ENCODE assay signal across 29 cellular contexts in the genomic region with DNA sequence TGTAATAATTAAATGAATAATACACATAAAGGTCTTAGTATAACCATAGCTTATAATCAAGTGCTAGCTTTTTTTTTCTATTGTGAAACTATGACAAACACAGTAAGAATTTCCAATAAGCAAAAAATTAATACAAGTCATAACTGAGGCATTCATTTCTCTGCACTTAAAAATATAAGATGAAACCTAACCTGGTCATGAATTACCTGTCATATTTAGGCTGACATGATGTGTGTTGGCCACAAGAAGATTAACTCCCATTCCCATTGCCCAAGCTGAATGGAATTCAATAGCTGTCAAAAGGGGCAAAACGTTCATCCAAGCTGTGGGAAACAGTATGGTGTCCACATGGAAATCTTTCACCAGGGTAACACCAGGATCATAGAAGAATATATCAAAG. TPM values are rescaled to one million over a fixed set of nuclear protein-coding genes. Genes with fewer than 3 reads are reported as not detected.
A peak's percentile ranks its signal among the peaks of the same experiment; 100 is the strongest.
DNase-seq lines count a peak whose midpoint lies in the region; ATAC-seq, FAIRE-seq and TF ChIP-seq lines count a peak whose summit lies in the region.
"Had no signal": no experiment of that assay in that cellular context is flagged by ENCODE, and none has a peak within 500 bp of the region (broad histone marks: within the 10 kb centered on the region; RNA-seq: fewer than 3 reads in every experiment).

No MANE protein-coding gene starts in this region.

- peaks cover 5% of the 10 kb centered on the region; the same call in 1 of the 2 replicates for H3K4me1 ChIP-seq in PC-3 (ENCODE audit: insufficient read depth, low read length)
- H3K4me1 ChIP-seq in keratinocyte (ENCODE audit: control insufficient read depth, extremely low read depth, insufficient read depth, low read length), result peaks cover 3% of the 10 kb centered on the region
- H3K4me1 ChIP-seq: BE2C, SJSA1 had no signal

- TF ChIP-seq CTCF in PC-3 (conservative IDR thresholded peaks at IDR 0.05; ENCODE audit: low read depth, low read length), result no peak
- no peak for TF ChIP-seq CTCF in keratinocyte (optimal IDR thresholded peaks at IDR 0.05 in 1 of 3, IDR thresholded peaks at IDR 0.05 in 1 of 3, conservative IDR thresholded peaks at IDR 0.05 in 1 of 3; ENCODE audit: extremely low read depth in 1 of 3, insufficient read depth in 2 of 3, low read length in 3 of 3)
- TF ChIP-seq CTCF in activated CD8-positive, alpha-beta T cell treated with anti-CD3 and anti-CD28 coated beads for 36 hours (IDR thresholded peaks at IDR 0.05), result no peak

- H3K36me3 ChIP-seq in PC-3 (ENCODE audit: low read depth, low read length), result no peaks in the 10 kb centered on the region
- no peaks in the 10 kb centered on the region for H3K36me3 ChIP-seq in keratinocyte (ENCODE audit: control insufficient read depth in 2 of 2, extremely low read depth in 1 of 2, insufficient read depth in 2 of 2, low read length in 2 of 2)
- H3K36me3 ChIP-seq: BE2C, SJSA1 had no signal

- ATAC-seq in activated CD4-positive, alpha-beta T cell treated with anti-CD3 and anti-CD28 coated beads for 36 hours, result peak; percentile 4
- ATAC-seq in PC-3 (no peak; the same call in 1 of the 2 replicates), HG03139 (IDR thresholded peaks at IDR 0.05; ENCODE audit: unreplicated experiment) (no peak)
- ATAC-seq in activated CD8-positive, alpha-beta T cell treated with anti-CD3 and anti-CD28 coated beads for 36 hours, result no peak
- ATAC-seq: GM23338 had no signal

- H3K27ac Mint-ChIP-seq in activated CD4-positive, alpha-beta T cell treated with anti-CD3 and anti-CD28 coated beads for 36 hours, result no peak overlapping the region
- H3K27ac Mint-ChIP-seq in activated CD8-positive, alpha-beta T cell treated with anti-CD3 and anti-CD28 coated beads for 36 hours, result no peak overlapping the region
- H3K27ac Mint-ChIP-seq: GM23338, H9, HFFc6 had no signal

- H3K9me1 ChIP-seq in keratinocyte (ENCODE audit: control insufficient read depth, extremely low read depth, insufficient read depth, low read length), result no peaks in the 10 kb centered on the region

- no peaks in the 10 kb centered on the region for H3K9me3 ChIP-seq in PC-3 (ENCODE audit: low read length)
- H3K9me3 ChIP-seq in keratinocyte (ENCODE audit: control insufficient read depth, low read depth, low read length), result no peaks in the 10 kb centered on the region
- H3K9me3 ChIP-seq: BE2C, SJSA1 had no signal

- no peaks in the 10 kb centered on the region for H3K9me3 Mint-ChIP-seq in activated CD4-positive, alpha-beta T cell treated with anti-CD3 and anti-CD28 coated beads for 36 hours (ENCODE audit: low read depth)
- no peaks in the 10 kb centered on the region for H3K9me3 Mint-ChIP-seq in activated CD8-positive, alpha-beta T cell treated with anti-CD3 and anti-CD28 coated beads for 36 hours
- H3K9me3 Mint-ChIP-seq: GM23338, H9, HFFc6 had no signal

- peaks cover 31% of the 10 kb centered on the region for H3K36me3 Mint-ChIP-seq in activated CD4-positive, alpha-beta T cell treated with anti-CD3 and anti-CD28 coated beads for 36 hours (ENCODE audit: low read depth)
- peaks cover 40% of the 10 kb centered on the region for H3K36me3 Mint-ChIP-seq in activated CD8-positive, alpha-beta T cell treated with anti-CD3 and anti-CD28 coated beads for 36 hours (ENCODE audit: low read depth)

- no peaks in the 10 kb centered on the region for H3K27me3 ChIP-seq in PC-3 (ENCODE audit: low read length)
- no peaks in the 10 kb centered on the region for H3K27me3 ChIP-seq in keratinocyte (ENCODE audit: control insufficient read depth, extremely low read depth, insufficient read depth, low read length)
- H3K27me3 ChIP-seq: SJSA1 had no signal

- H4K20me1 ChIP-seq in PC-3 (ENCODE audit: low read length), result no peaks in the 10 kb centered on the region
- no peaks in the 10 kb centered on the region for H4K20me1 ChIP-seq in keratinocyte (ENCODE audit: control insufficient read depth, extremely low read depth, insufficient read depth, low read length)

- H3K4me3 ChIP-seq in PC-3 (ENCODE audit: low read length) (no peak overlapping the region), keratinocyte (ENCODE audit: control insufficient read depth in 2 of 3, extremely low read depth in 1 of 3, insufficient read depth in 2 of 3, low read depth in 1 of 3, low read length in 3 of 3) (no peak overlapping the region)
- H3K4me3 ChIP-seq: GM23338, PC-9, SJSA1 had no signal

- H3K9me2 ChIP-seq in PC-3 (replicated peaks; ENCODE audit: low read length), result no peaks in the 10 kb centered on the region

- CTCF ChIA-PET in activated CD4-positive, alpha-beta T cell treated with anti-CD3 and anti-CD28 coated beads for 36 hours (lab: Charles Lee), result interaction anchor here (0.8 to 1.6 kb wide), 3 partner anchors 11 to 15 kb away, joined by 3 to 6 read pairs (median 4); no protein-coding TSS in a partner anchor
- CTCF ChIA-PET in PC-3 (lab: Charles Lee), result interaction anchor here (0.7 kb wide), 1 partner anchor 12 kb away, joined by 4 read pairs; no protein-coding TSS in a partner anchor
- CTCF ChIA-PET in activated CD8-positive, alpha-beta T cell treated with anti-CD3 and anti-CD28 coated beads for 36 hours (lab: Charles Lee), result interaction anchor here (1.0 kb wide), 1 partner anchor 27 kb away, joined by 3 read pairs; no protein-coding TSS in a partner anchor

- H3K4me3 Mint-ChIP-seq in activated CD4-positive, alpha-beta T cell treated with anti-CD3 and anti-CD28 coated beads for 36 hours, result no peak overlapping the region
- no peak overlapping the region for H3K4me3 Mint-ChIP-seq in activated CD8-positive, alpha-beta T cell treated with anti-CD3 and anti-CD28 coated beads for 36 hours
- H3K4me3 Mint-ChIP-seq: GM23338, H9, HFFc6 had no signal

- H3K4me2 ChIP-seq in PC-3 (ENCODE audit: low read length) (no peak overlapping the region), keratinocyte (ENCODE audit: control insufficient read depth, extremely low read depth, insufficient read depth, low read depth, low read length) (no peak overlapping the region)
- H3K4me2 ChIP-seq: GM23338, PC-9 had no signal

- intact Hi-C loops in activated CD4-positive, alpha-beta T cell treated with anti-CD3 and anti-CD28 coated beads for 36 hours (cut with DNase I, micrococcal nuclease), result no loop called here
- intact Hi-C loops in PC-3 (cut with micrococcal nuclease), result no loop called here
- intact Hi-C loops in activated CD8-positive, alpha-beta T cell treated with anti-CD3 and anti-CD28 coated beads for 36 hours (cut with micrococcal nuclease), result no loop called here

- no peaks in the 10 kb centered on the region for H3F3A ChIP-seq in PC-3 (ENCODE audit: low read length, unreplicated experiment)

- H3K79me2 ChIP-seq in PC-3 (ENCODE audit: low read length) (no peaks in the 10 kb centered on the region), keratinocyte (ENCODE audit: control insufficient read depth, insufficient read depth, low read length) (no peaks in the 10 kb centered on the region)

- POLR2A ChIA-PET in activated CD4-positive, alpha-beta T cell treated with anti-CD3 and anti-CD28 coated beads for 36 hours (lab: Charles Lee), result no interaction called here
- POLR2A ChIA-PET in PC-3 (lab: Charles Lee; ENCODE audit: unreplicated experiment), result no interaction called here
- POLR2A ChIA-PET in activated CD8-positive, alpha-beta T cell treated with anti-CD3 and anti-CD28 coated beads for 36 hours (lab: Charles Lee), result no interaction called here

- no peak for DNase-seq in activated CD4-positive, alpha-beta T cell treated with anti-CD3 and anti-CD28 coated beads for 36 hours
- DNase-seq in activated CD4-positive, alpha-beta T cell treated with anti-CD3 and anti-CD28 coated beads for 48 hours, result no peak
- peak; percentile 25 for DNase-seq in PC-3
- DNase-seq in keratinocyte (ENCODE audit: low read depth, low spot score), result no peak
- no peak for DNase-seq in activated CD8-positive, alpha-beta T cell treated with anti-CD3 and anti-CD28 coated beads for 36 hours
- no peak for DNase-seq in NCI-H1417 treated with DMSO at 0.1 percent for 48 hours (lab: John Stamatoyannopoulos, UW)
- DNase-seq: 8988T; ACHN; BE2C; Calu3; DMS79 treated with DMSO at 0.1 percent for 48 hours; H9; HFFc6; KBM-7; MV-4-11; NCI-H1105; NCI-H146; NCI-H2029; NCI-H446; NCI-H524 treated with DMSO at 0.1 percent for 48 hours; NCI-H82; NK-92 treated with Interleukin-12 subunit alpha and Interleukin-12 subunit beta, amount 100 ng/mL, for 24 hours; Right ventricle myocardium superior had no signal

- BruUV-seq in PC-3 (replicated peaks; lab: Mats Ljungman, UMichigan), result no TSS peak

- dilution Hi-C loops in keratinocyte (cut with MboI; ENCODE audit: extremely low pct_ligation_motif_present, low sequenced_read_pairs), result no loop called here

- FAIRE-seq in keratinocyte (lab: Jason Lieb, UNC), result peak; percentile 34

- H3K27ac ChIP-seq in PC-3 (ENCODE audit: low read length), result no peak overlapping the region
- H3K27ac ChIP-seq in keratinocyte (ENCODE audit: control insufficient read depth, insufficient read depth, low read length), result no peak overlapping the region
- H3K27ac ChIP-seq: PC-9, SJSA1 had no signal

- H3K27me3 Mint-ChIP-seq in activated CD4-positive, alpha-beta T cell treated with anti-CD3 and anti-CD28 coated beads for 36 hours, result no peaks in the 10 kb centered on the region
- no peaks in the 10 kb centered on the region for H3K27me3 Mint-ChIP-seq in activated CD8-positive, alpha-beta T cell treated with anti-CD3 and anti-CD28 coated beads for 36 hours

- H3K4me1 Mint-ChIP-seq in activated CD4-positive, alpha-beta T cell treated with anti-CD3 and anti-CD28 coated beads for 36 hours, result peaks cover 19% of the 10 kb centered on the region
- peaks cover 23% of the 10 kb centered on the region for H3K4me1 Mint-ChIP-seq in activated CD8-positive, alpha-beta T cell treated with anti-CD3 and anti-CD28 coated beads for 36 hours (ENCODE audit: low read depth)
- H3K4me1 Mint-ChIP-seq: GM23338, H9 had no signal

- H2AFZ ChIP-seq in PC-3 (ENCODE audit: low read length) (no peak overlapping the region), keratinocyte (ENCODE audit: control insufficient read depth, low read length) (no peak overlapping the region)
- H2AFZ ChIP-seq: GM23338, PC-9 had no signal

- no peak overlapping the region for H3K9ac ChIP-seq in PC-3 (ENCODE audit: low read length)
- H3K9ac ChIP-seq in keratinocyte (ENCODE audit: control insufficient read depth, extremely low read depth, insufficient read depth, low read length), result no peak overlapping the region

RNA-seq across cellular contexts. Expression of gene VNN2, which starts 5.4 kb away (rescaled TPM):
- 1 to 10 TPM; 6.0 to 8.5 TPM for total RNA-seq in activated CD4-positive, alpha-beta T cell treated with anti-CD3 and anti-CD28 coated beads for 36 hours
- not detected in 2 replicates for total RNA-seq in PC-3 (2014; rRNA removed)
- not detected in 3 replicates for polyA plus RNA-seq in keratinocyte
- polyA plus RNA-seq in keratinocyte (2011; ENCODE audit: low read depth), result not detected
- not detected in 2 replicates for polyA plus RNA-seq in keratinocyte (2011; cell fraction: cytosol; rRNA removed)
- polyA plus RNA-seq in keratinocyte (2011; cell fraction: nucleus; rRNA removed), result not detected in 2 replicates
- not detected in 2 replicates for polyA plus RNA-seq in keratinocyte (2012; ENCODE audit: low replicate concordance)
- not detected in 3 replicates for polyA minus RNA-seq in keratinocyte
- not detected for polyA minus RNA-seq in keratinocyte (2011; cell fraction: cytosol; rRNA and poly(A)+ RNA removed)
- polyA minus RNA-seq in keratinocyte (2011; cell fraction: nucleus; rRNA and poly(A)+ RNA removed), result not detected in 2 replicates
- total RNA-seq in activated CD8-positive, alpha-beta T cell treated with anti-CD3 and anti-CD28 coated beads for 36 hours, result 10 to 100 TPM; 10.5 to 11.7 TPM
- total RNA-seq: GM23338, H9, HFFc6, LHCN-M2, MCF 10A had no signal
- polyA plus RNA-seq: GM23338 had no signal

RNA-seq across cellular contexts. Expression of gene VNN1, which starts 38.4 kb away (rescaled TPM):
- total RNA-seq in activated CD4-positive, alpha-beta T cell treated with anti-CD3 and anti-CD28 coated beads for 36 hours, result not detected
- total RNA-seq in PC-3 (2014; rRNA removed), result 0.04 and 0.12 TPM in 2 replicates
- polyA plus RNA-seq in keratinocyte, result 1.5 to 3.8 TPM (median 3.3 TPM) in 3 replicates
- 0.25 TPM for polyA plus RNA-seq in keratinocyte (2011; ENCODE audit: low read depth)
- polyA plus RNA-seq in keratinocyte (2011; cell fraction: cytosol; rRNA removed), result 0.68 and 1.5 TPM in 2 replicates
- polyA plus RNA-seq in keratinocyte (2011; cell fraction: nucleus; rRNA removed), result 10.0 and 12.5 TPM in 2 replicates
- 0.16 and 1.2 TPM in 2 replicates for polyA plus RNA-seq in keratinocyte (2012; ENCODE audit: low replicate concordance)
- 0.83 to 0.99 TPM in 2 of 3 replicates, not detected in the other for polyA minus RNA-seq in keratinocyte
- polyA minus RNA-seq in keratinocyte (2011; cell fraction: cytosol; rRNA and poly(A)+ RNA removed), result not detected
- 0.39 and 0.42 TPM in 2 replicates for polyA minus RNA-seq in keratinocyte (2011; cell fraction: nucleus; rRNA and poly(A)+ RNA removed)
- total RNA-seq in activated CD8-positive, alpha-beta T cell treated with anti-CD3 and anti-CD28 coated beads for 36 hours, result not detected
- total RNA-seq: GM23338, H9, SJSA1 had no signal
- polyA plus RNA-seq: GM23338 had no signal

RNA-seq across cellular contexts. Expression of gene SLC18B1, which starts 46.2 kb away (rescaled TPM):
- total RNA-seq in activated CD4-positive, alpha-beta T cell treated with anti-CD3 and anti-CD28 coated beads for 36 hours, result 1 to 10 TPM; 3.4 to 6.6 TPM
- 8.4 and 9.1 TPM in 2 replicates for total RNA-seq in PC-3 (2014; rRNA removed)
- 14.4 to 23.1 TPM (median 15.8 TPM) in 3 replicates for polyA plus RNA-seq in keratinocyte
- polyA plus RNA-seq in keratinocyte (2011; ENCODE audit: low read depth), result 1.2 TPM
- 9.7 and 16.1 TPM in 2 replicates for polyA plus RNA-seq in keratinocyte (2011; cell fraction: cytosol; rRNA removed)
- polyA plus RNA-seq in keratinocyte (2011; cell fraction: nucleus; rRNA removed), result 22.0 and 34.4 TPM in 2 replicates
- polyA plus RNA-seq in keratinocyte (2012; ENCODE audit: low replicate concordance), result 4.8 and 10.0 TPM in 2 replicates
- 3.3 to 14.7 TPM (median 13.2 TPM) in 3 replicates for polyA minus RNA-seq in keratinocyte
- polyA minus RNA-seq in keratinocyte (2011; cell fraction: cytosol; rRNA and poly(A)+ RNA removed), result 6.9 TPM
- 8.3 and 13.1 TPM in 2 replicates for polyA minus RNA-seq in keratinocyte (2011; cell fraction: nucleus; rRNA and poly(A)+ RNA removed)
- total RNA-seq in activated CD8-positive, alpha-beta T cell treated with anti-CD3 and anti-CD28 coated beads for 36 hours, result 1 to 10 TPM; 7.0 to 8.5 TPM
